17 cellular contexts compared by ENCODE assay signal in the genomic region with DNA sequence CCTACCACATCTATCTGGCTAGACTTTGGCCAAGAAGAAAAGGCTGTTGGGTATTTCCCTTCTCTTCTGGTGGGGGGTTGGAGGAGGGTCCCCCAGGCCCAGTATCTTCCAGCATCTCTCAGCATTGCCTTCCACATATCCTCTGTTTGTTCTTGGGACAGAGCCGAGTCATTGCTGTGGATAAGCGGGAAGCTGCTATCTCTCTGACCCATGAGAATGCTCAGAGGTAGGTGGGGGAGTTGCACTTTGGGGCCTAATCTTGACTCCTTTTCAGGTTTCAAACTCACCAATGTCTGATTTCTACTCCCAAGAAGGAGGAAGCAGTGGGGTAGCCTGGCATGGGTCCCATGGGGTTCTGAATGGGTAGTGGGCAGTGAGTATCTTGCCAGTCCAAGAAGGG. TPM values are rescaled to one million over a fixed set of nuclear protein-coding genes. Genes with fewer than 3 reads are reported as not detected.
A peak's percentile ranks its signal among the peaks of the same experiment; 100 is the strongest.
DNase-seq lines count a peak whose midpoint lies in the region; ATAC-seq and TF ChIP-seq lines count a peak whose summit lies in the region.
"Had no signal": no experiment of that assay in that cellular context is flagged by ENCODE, and none has a peak within 500 bp of the region (broad histone marks: within the 10 kb centered on the region; RNA-seq: fewer than 3 reads in every experiment).

No MANE protein-coding gene starts in this region.

- H3K27ac ChIP-seq in CD8-positive, alpha-beta T cell (ENCODE audit: low read depth, low read length), result peak overlapping the region; percentile 21
- H3K27ac ChIP-seq in naive thymus-derived CD4-positive, alpha-beta T cell (ENCODE audit: low read depth, low read length), result peak overlapping the region; percentile 63
- H3K27ac ChIP-seq: RWPE1 had no signal

- peaks cover 80% of the 10 kb centered on the region for H3K4me1 ChIP-seq in CD8-positive, alpha-beta T cell (ENCODE audit: insufficient read depth, low read length)
- H3K4me1 ChIP-seq in naive thymus-derived CD4-positive, alpha-beta T cell (ENCODE audit: control insufficient read depth in 2 of 2, insufficient read depth in 2 of 2, low read length in 2 of 2), result peaks cover 59% of the 10 kb centered on the region in 2 donors

- H3K4me3 Mint-ChIP-seq in activated CD4-positive, alpha-beta memory T cell treated with anti-CD3 and anti-CD28 coated beads for 36 hours, result no peak overlapping the region
- no peak overlapping the region for H3K4me3 Mint-ChIP-seq in activated CD4-positive, alpha-beta memory T cell treated with anti-CD3 and anti-CD28 coated beads, Interleukin-2, amount 10 ng/mL, durations not matched to agents 7 days and 5 days
- no peak overlapping the region for H3K4me3 Mint-ChIP-seq in CD8-positive, alpha-beta T cell
- no peak overlapping the region for H3K4me3 Mint-ChIP-seq in activated CD8-positive, alpha-beta T cell treated with anti-CD3 and anti-CD28 coated beads for 36 hours
- no peak overlapping the region for H3K4me3 Mint-ChIP-seq in naive thymus-derived CD4-positive, alpha-beta T cell
- H3K4me3 Mint-ChIP-seq: GM23338, IgD-negative memory B cell had no signal

- H3K9me3 ChIP-seq in CD8-positive, alpha-beta T cell (ENCODE audit: low read length), result no peaks in the 10 kb centered on the region
- no peaks in the 10 kb centered on the region for H3K9me3 ChIP-seq in naive thymus-derived CD4-positive, alpha-beta T cell (ENCODE audit: control insufficient read depth in 2 of 3, low read length in 3 of 3)

- POLR2A ChIA-PET in activated CD4-positive, alpha-beta memory T cell treated with anti-CD3 and anti-CD28 coated beads for 36 hours (lab: Charles Lee), result interaction anchor here (1.5 to 14.0 kb wide), 3 partner anchors 8 to 31 kb away, joined by 4 to 1013 read pairs (median 510); a partner anchor contains a TSS
- POLR2A ChIA-PET in activated CD4-positive, alpha-beta memory T cell treated with anti-CD3 and anti-CD28 coated beads, Interleukin-2, amount 10 ng/mL, durations not matched to agents 7 days and 5 days (lab: Charles Lee), result interaction anchor here (1.0 to 37.3 kb wide), 4 partner anchors 7 to 228 kb away, joined by 3 to 4963 read pairs (median 446); a partner anchor contains a TSS
- POLR2A ChIA-PET in CD8-positive, alpha-beta T cell (lab: Charles Lee), result interaction anchor here (0.8 to 16.5 kb wide), 3 partner anchors 8 to 30 kb away, joined by 3 to 301 read pairs (median 4); a partner anchor contains a TSS
- POLR2A ChIA-PET in activated CD8-positive, alpha-beta T cell treated with anti-CD3 and anti-CD28 coated beads for 36 hours (lab: Charles Lee), result interaction anchor here (1.0 to 18.9 kb wide), 4 partner anchors 13 to 76 kb away, joined by 3 to 2276 read pairs (median 428); a partner anchor contains a TSS
- POLR2A ChIA-PET in naive thymus-derived CD4-positive, alpha-beta T cell (lab: Charles Lee), result interaction anchor here (8.7 to 21.2 kb wide), 2 partner anchors 14 to 31 kb away, joined by 78 to 730 read pairs; a partner anchor contains a TSS

- H3K27ac Mint-ChIP-seq in activated CD4-positive, alpha-beta memory T cell treated with anti-CD3 and anti-CD28 coated beads for 36 hours, result peak overlapping the region; percentile 95
- no peak overlapping the region for H3K27ac Mint-ChIP-seq in activated CD4-positive, alpha-beta memory T cell treated with anti-CD3 and anti-CD28 coated beads, Interleukin-2, amount 10 ng/mL, durations not matched to agents 7 days and 5 days
- H3K27ac Mint-ChIP-seq in CD8-positive, alpha-beta T cell, result peak overlapping the region; percentile 45
- peak overlapping the region; percentile 36 for H3K27ac Mint-ChIP-seq in activated CD8-positive, alpha-beta T cell treated with anti-CD3 and anti-CD28 coated beads for 36 hours
- peak overlapping the region in 7 of 9 donors; percentile 8 to 89 (median 56) for H3K27ac Mint-ChIP-seq in naive thymus-derived CD4-positive, alpha-beta T cell
- H3K27ac Mint-ChIP-seq: GM23338, IgD-negative memory B cell had no signal

- H3K4me3 ChIP-seq in CD8-positive, alpha-beta T cell (ENCODE audit: low read depth, low read length), result no peak overlapping the region
- no peak overlapping the region for H3K4me3 ChIP-seq in naive thymus-derived CD4-positive, alpha-beta T cell (ENCODE audit: low read length)
- H3K4me3 ChIP-seq: GM23338 had no signal

- no peak for ATAC-seq in CD8-positive, alpha-beta T cell
- ATAC-seq in activated CD8-positive, alpha-beta T cell treated with anti-CD3 and anti-CD28 coated beads for 36 hours, result no peak
- ATAC-seq in naive thymus-derived CD4-positive, alpha-beta T cell, result no peak
- ATAC-seq in GM18517 (IDR thresholded peaks at IDR 0.05; ENCODE audit: unreplicated experiment) (no peak), GM21786 (IDR thresholded peaks at IDR 0.05; ENCODE audit: unreplicated experiment) (no peak)
- ATAC-seq: GM23338 had no signal

- peaks cover 79% of the 10 kb centered on the region for H3K36me3 Mint-ChIP-seq in activated CD4-positive, alpha-beta memory T cell treated with anti-CD3 and anti-CD28 coated beads for 36 hours
- peaks cover 65% of the 10 kb centered on the region for H3K36me3 Mint-ChIP-seq in activated CD4-positive, alpha-beta memory T cell treated with anti-CD3 and anti-CD28 coated beads, Interleukin-2, amount 10 ng/mL, durations not matched to agents 7 days and 5 days (ENCODE audit: low read depth)
- peaks cover 49% of the 10 kb centered on the region for H3K36me3 Mint-ChIP-seq in CD8-positive, alpha-beta T cell
- H3K36me3 Mint-ChIP-seq in activated CD8-positive, alpha-beta T cell treated with anti-CD3 and anti-CD28 coated beads for 36 hours (ENCODE audit: low read depth), result peaks cover 97% of the 10 kb centered on the region
- peaks cover 0 to 50% (median 11%) of the 10 kb centered on the region in 5 donors for H3K36me3 Mint-ChIP-seq in naive thymus-derived CD4-positive, alpha-beta T cell
- H3K36me3 Mint-ChIP-seq: IgD-negative memory B cell had no signal

- H3K27me3 Mint-ChIP-seq in activated CD4-positive, alpha-beta memory T cell treated with anti-CD3 and anti-CD28 coated beads for 36 hours, result no peaks in the 10 kb centered on the region
- no peaks in the 10 kb centered on the region for H3K27me3 Mint-ChIP-seq in activated CD4-positive, alpha-beta memory T cell treated with anti-CD3 and anti-CD28 coated beads, Interleukin-2, amount 10 ng/mL, durations not matched to agents 7 days and 5 days
- no peaks in the 10 kb centered on the region for H3K27me3 Mint-ChIP-seq in CD8-positive, alpha-beta T cell (ENCODE audit: low read depth)
- peaks cover 2% of the 10 kb centered on the region for H3K27me3 Mint-ChIP-seq in activated CD8-positive, alpha-beta T cell treated with anti-CD3 and anti-CD28 coated beads for 36 hours
- no peaks in the 10 kb centered on the region for H3K27me3 Mint-ChIP-seq in naive thymus-derived CD4-positive, alpha-beta T cell
- H3K27me3 Mint-ChIP-seq: IgD-negative memory B cell had no signal

- CTCF ChIA-PET in activated CD4-positive, alpha-beta memory T cell treated with anti-CD3 and anti-CD28 coated beads for 36 hours (lab: Charles Lee), result interaction anchor here (2.0 to 14.6 kb wide), 2 partner anchors 13 to 31 kb away, joined by 8 to 908 read pairs; a partner anchor contains a TSS
- CTCF ChIA-PET in activated CD4-positive, alpha-beta memory T cell treated with anti-CD3 and anti-CD28 coated beads, Interleukin-2, amount 10 ng/mL, durations not matched to agents 7 days and 5 days (lab: Charles Lee), result interaction anchor here (11.8 to 18.5 kb wide), 2 partner anchors 13 to 33 kb away, joined by 331 to 854 read pairs; a partner anchor contains a TSS
- CTCF ChIA-PET in CD8-positive, alpha-beta T cell (lab: Charles Lee), result interaction anchor here (1.0 to 21.5 kb wide), 5 partner anchors 13 to 76 kb away, joined by 3 to 968 read pairs (median 4); a partner anchor contains a TSS
- CTCF ChIA-PET in activated CD8-positive, alpha-beta T cell treated with anti-CD3 and anti-CD28 coated beads for 36 hours (lab: Charles Lee), result interaction anchor here (13.7 to 14.6 kb wide), 2 partner anchors 12 to 31 kb away, joined by 283 to 769 read pairs; a partner anchor contains a TSS
- CTCF ChIA-PET in naive thymus-derived CD4-positive, alpha-beta T cell (lab: Charles Lee), result interaction anchor here (1.4 to 20.2 kb wide), 4 partner anchors 9 to 33 kb away, joined by 3 to 578 read pairs (median 6); a partner anchor contains a TSS

- H3K4me1 Mint-ChIP-seq in activated CD4-positive, alpha-beta memory T cell treated with anti-CD3 and anti-CD28 coated beads for 36 hours (ENCODE audit: low read depth), result peaks cover 68% of the 10 kb centered on the region
- H3K4me1 Mint-ChIP-seq in activated CD4-positive, alpha-beta memory T cell treated with anti-CD3 and anti-CD28 coated beads, Interleukin-2, amount 10 ng/mL, durations not matched to agents 7 days and 5 days, result peaks cover 65% of the 10 kb centered on the region
- peaks cover 57% of the 10 kb centered on the region for H3K4me1 Mint-ChIP-seq in CD8-positive, alpha-beta T cell (ENCODE audit: low read depth)
- H3K4me1 Mint-ChIP-seq in activated CD8-positive, alpha-beta T cell treated with anti-CD3 and anti-CD28 coated beads for 36 hours (ENCODE audit: low read depth), result peaks cover 75% of the 10 kb centered on the region
- peaks cover 25 to 81% (median 46%) of the 10 kb centered on the region in 7 donors for H3K4me1 Mint-ChIP-seq in naive thymus-derived CD4-positive, alpha-beta T cell
- H3K4me1 Mint-ChIP-seq: GM23338, IgD-negative memory B cell had no signal

- peaks cover 12% of the 10 kb centered on the region for H3K36me3 ChIP-seq in CD8-positive, alpha-beta T cell (ENCODE audit: insufficient read depth, low read length)
- H3K36me3 ChIP-seq in naive thymus-derived CD4-positive, alpha-beta T cell (ENCODE audit: control insufficient read depth in 2 of 3, insufficient read depth in 3 of 3, low read length in 3 of 3), result peaks cover 0 to 54% (median 4%) of the 10 kb centered on the region in 3 experiments

- no peaks in the 10 kb centered on the region for H3K9me3 Mint-ChIP-seq in activated CD4-positive, alpha-beta memory T cell treated with anti-CD3 and anti-CD28 coated beads for 36 hours
- H3K9me3 Mint-ChIP-seq in activated CD4-positive, alpha-beta memory T cell treated with anti-CD3 and anti-CD28 coated beads, Interleukin-2, amount 10 ng/mL, durations not matched to agents 7 days and 5 days, result no peaks in the 10 kb centered on the region
- no peaks in the 10 kb centered on the region for H3K9me3 Mint-ChIP-seq in CD8-positive, alpha-beta T cell
- H3K9me3 Mint-ChIP-seq in activated CD8-positive, alpha-beta T cell treated with anti-CD3 and anti-CD28 coated beads for 36 hours, result no peaks in the 10 kb centered on the region
- no peaks in the 10 kb centered on the region for H3K9me3 Mint-ChIP-seq in naive thymus-derived CD4-positive, alpha-beta T cell
- H3K9me3 Mint-ChIP-seq: GM23338, IgD-negative memory B cell had no signal

- TF ChIP-seq CTCF in CD8-positive, alpha-beta T cell (IDR thresholded peaks at IDR 0.05), result no peak
- TF ChIP-seq CTCF in activated CD8-positive, alpha-beta T cell treated with anti-CD3 and anti-CD28 coated beads for 36 hours (IDR thresholded peaks at IDR 0.05), result no peak

- no peaks in the 10 kb centered on the region for H3K27me3 ChIP-seq in CD8-positive, alpha-beta T cell (ENCODE audit: insufficient read depth, low read length)
- H3K27me3 ChIP-seq in naive thymus-derived CD4-positive, alpha-beta T cell (ENCODE audit: control insufficient read depth in 2 of 2, insufficient read depth in 2 of 2, low read length in 2 of 2), result no peaks in the 10 kb centered on the region

- intact Hi-C loops in activated CD4-positive, alpha-beta memory T cell treated with anti-CD3 and anti-CD28 coated beads for 36 hours (cut with micrococcal nuclease), result no loop called here
- intact Hi-C loops in CD8-positive, alpha-beta T cell (cut with DNase I, micrococcal nuclease), result no loop called here
- intact Hi-C loops in activated CD8-positive, alpha-beta T cell treated with anti-CD3 and anti-CD28 coated beads for 36 hours (cut with micrococcal nuclease), result no loop called here
- intact Hi-C loops in naive thymus-derived CD4-positive, alpha-beta T cell (cut with micrococcal nuclease), result no loop called here

- no peak for DNase-seq in activated CD4-positive, alpha-beta memory T cell treated with anti-CD3 and anti-CD28 coated beads for 36 hours
- no peak for DNase-seq in activated CD4-positive, alpha-beta memory T cell treated with anti-CD3 and anti-CD28 coated beads, Interleukin-2, amount 10 ng/mL, durations not matched to agents 7 days and 5 days
- DNase-seq in CD8-positive, alpha-beta T cell, result no peak
- no peak for DNase-seq in activated CD8-positive, alpha-beta T cell treated with anti-CD3 and anti-CD28 coated beads for 36 hours
- no peak for DNase-seq in naive thymus-derived CD4-positive, alpha-beta T cell
- DNase-seq in NK-92 treated with Interleukin-12 subunit alpha and Interleukin-12 subunit beta, amount 100 ng/mL, for 24 hours (lab: John Stamatoyannopoulos, UW), result no peak
- DNase-seq: DMS79 treated with DMSO at 0.1 percent for 48 hours, GDM1, NCI-H1436 treated with DMSO at 0.1 percent for 48 hours, NCI-H2107, NCI-H345, NCI-H69 had no signal

RNA-seq across cellular contexts. Expression of a gene that starts 8.0 kb away (rescaled TPM):
- total RNA-seq in activated CD4-positive, alpha-beta memory T cell treated with anti-CD3 and anti-CD28 coated beads for 36 hours, result 10 to 100 TPM; 78.7 to 82.6 TPM
- total RNA-seq in activated CD4-positive, alpha-beta memory T cell treated with anti-CD3 and anti-CD28 coated beads, Interleukin-2, amount 10 ng/mL, durations not matched to agents 7 days and 5 days, result 10 to 100 TPM; 49.6 to 50.1 TPM
- total RNA-seq in CD8-positive, alpha-beta T cell, result 10 to 100 TPM; 11.1 to 12.5 TPM
- total RNA-seq in activated CD8-positive, alpha-beta T cell treated with anti-CD3 and anti-CD28 coated beads for 36 hours, result 100 to 1,000 TPM in 1 of 2 experiments, 10 to 100 TPM in 1; 97.1 to 101 TPM
- total RNA-seq in naive thymus-derived CD4-positive, alpha-beta T cell, result 10 to 100 TPM; 32.1 to 71.1 (median 66.1) TPM
- 10 to 100 TPM; 35.2 to 35.3 TPM for polyA plus RNA-seq in naive thymus-derived CD4-positive, alpha-beta T cell

RNA-seq across cellular contexts. Expression of a gene that starts 9.8 kb away (rescaled TPM):
- total RNA-seq in activated CD4-positive, alpha-beta memory T cell treated with anti-CD3 and anti-CD28 coated beads for 36 hours, result 10 to 100 TPM; 16.7 to 17.0 TPM
- 10 to 100 TPM; 14.6 to 17.5 TPM for total RNA-seq in activated CD4-positive, alpha-beta memory T cell treated with anti-CD3 and anti-CD28 coated beads, Interleukin-2, amount 10 ng/mL, durations not matched to agents 7 days and 5 days
- total RNA-seq in CD8-positive, alpha-beta T cell, result 1 to 10 TPM; 5.4 to 5.5 TPM
- total RNA-seq in activated CD8-positive, alpha-beta T cell treated with anti-CD3 and anti-CD28 coated beads for 36 hours, result 10 to 100 TPM; 37.9 to 41.3 TPM
- 10 to 100 TPM; 11.1 to 67.5 (median 16.4) TPM for total RNA-seq in naive thymus-derived CD4-positive, alpha-beta T cell
- 10 to 100 TPM; 12.8 to 17.4 TPM for polyA plus RNA-seq in naive thymus-derived CD4-positive, alpha-beta T cell

RNA-seq across cellular contexts. Expression of a gene that starts 34.2 kb away (rescaled TPM):
- total RNA-seq in activated CD4-positive, alpha-beta memory T cell treated with anti-CD3 and anti-CD28 coated beads for 36 hours, result 100 to 1,000 TPM; 319 TPM
- 100 to 1,000 TPM; 328 to 335 TPM for total RNA-seq in activated CD4-positive, alpha-beta memory T cell treated with anti-CD3 and anti-CD28 coated beads, Interleukin-2, amount 10 ng/mL, durations not matched to agents 7 days and 5 days
- 1 to 10 TPM; 4.7 to 5.6 TPM for total RNA-seq in CD8-positive, alpha-beta T cell
- 100 to 1,000 TPM; 307 to 308 TPM for total RNA-seq in activated CD8-positive, alpha-beta T cell treated with anti-CD3 and anti-CD28 coated beads for 36 hours
- total RNA-seq in naive thymus-derived CD4-positive, alpha-beta T cell, result 100 to 1,000 TPM in 1 of 5 experiments, 10 to 100 TPM in 4; 10.9 to 486 (median 28.5) TPM
- polyA plus RNA-seq in naive thymus-derived CD4-positive, alpha-beta T cell, result 100 to 1,000 TPM; 134 to 150 TPM

RNA-seq across cellular contexts. Expression of a gene that starts 39.6 kb away (rescaled TPM):
- total RNA-seq in activated CD4-positive, alpha-beta memory T cell treated with anti-CD3 and anti-CD28 coated beads for 36 hours, result 100 to 1,000 TPM; 186 to 187 TPM
- 100 to 1,000 TPM; 146 to 157 TPM for total RNA-seq in activated CD4-positive, alpha-beta memory T cell treated with anti-CD3 and anti-CD28 coated beads, Interleukin-2, amount 10 ng/mL, durations not matched to agents 7 days and 5 days
- 10 to 100 TPM; 18.3 to 18.5 TPM for total RNA-seq in CD8-positive, alpha-beta T cell
- 100 to 1,000 TPM; 204 to 205 TPM for total RNA-seq in activated CD8-positive, alpha-beta T cell treated with anti-CD3 and anti-CD28 coated beads for 36 hours
- 100 to 1,000 TPM in 1 of 5 experiments, 10 to 100 TPM in 4; 26.7 to 196 (median 37.7) TPM for total RNA-seq in naive thymus-derived CD4-positive, alpha-beta T cell
- 10 to 100 TPM; 53.4 to 54.1 TPM for polyA plus RNA-seq in naive thymus-derived CD4-positive, alpha-beta T cell
